7 cellular contexts compared by ENCODE assay signal in genomic region chr9:118976160-118976559, GRCh38.
"Had no signal": no experiment of that assay in that cellular context is flagged by ENCODE, and none has a peak within 500 bp of the region (broad histone marks: within the 10 kb centered on the region; RNA-seq: fewer than 3 reads in every experiment).

No MANE protein-coding gene starts in this region.

- FAIRE-seq: HTR-8/SVneo had no signal

- H3K27ac ChIP-seq: KMS-11 had no signal

- H3K4me2 ChIP-seq: KMS-11 had no signal

- DNase-seq: GOT3, H9, HCEC 1CT, Karpas-422, KBM-7 had no signal

- H3K9ac ChIP-seq: KMS-11 had no signal
